In genomic region chr10:29412452-29413004, GRCh38 we compare ENCODE assay signal across 13 cellular contexts.
A peak's percentile ranks its signal among the peaks of the same experiment; 100 is the strongest.
DNase-seq lines count a peak whose midpoint lies in the region; ATAC-seq, FAIRE-seq and TF ChIP-seq lines count a peak whose summit lies in the region.
"Had no signal": no experiment of that assay in that cellular context is flagged by ENCODE, and none has a peak within 500 bp of the region (broad histone marks: within the 10 kb centered on the region; RNA-seq: fewer than 3 reads in every experiment).

No MANE protein-coding gene starts in this region.

- no peak overlapping the region for H3K23ac ChIP-seq in mesendoderm (ENCODE audit: low read length)

- H3K36me3 Mint-ChIP-seq in activated T-helper 17 cell treated with anti-CD3 and anti-CD28 coated beads, Interleukin-2, amount 50 U/mL, for 72 hours (ENCODE audit: low read depth), result peaks cover 18% of the 10 kb centered on the region
- H3K36me3 Mint-ChIP-seq: memory B cell had no signal

- H3K4me2 ChIP-seq in mesendoderm (ENCODE audit: low read length), result no peak overlapping the region

- no peak for TF ChIP-seq POLR2A in right lobe of liver (IDR thresholded peaks at IDR 0.05)

- no peaks in the 10 kb centered on the region for H3K79me2 ChIP-seq in mesendoderm (ENCODE audit: control insufficient read depth, insufficient read depth, low read length)

- no peaks in the 10 kb centered on the region for H3K27me3 Mint-ChIP-seq in activated T-helper 17 cell treated with anti-CD3 and anti-CD28 coated beads, Interleukin-2, amount 50 U/mL, for 72 hours
- H3K27me3 Mint-ChIP-seq: memory B cell had no signal

- 58% methylated on average over 4 of the region's 4 CpGs for WGBS in right lobe of liver (ENCODE audit: insufficient coverage, low coverage, low lambda C conversion rate, missing lambda C conversion rate)
- WGBS in mesendoderm (ENCODE audit: extremely low coverage, insufficient coverage, low lambda C conversion rate), result no CpG with 5 or more reads among the region's 4 CpGs

- no peak overlapping the region for H2AK5ac ChIP-seq in mesendoderm (ENCODE audit: low read length)

- no peak overlapping the region for H2BK120ac ChIP-seq in mesendoderm (ENCODE audit: low read depth, low read length)

- H3K4me1 ChIP-seq in A673 (ENCODE audit: insufficient read depth, low read length, poor library complexity, severe bottlenecking) (peaks cover 50% of the 10 kb centered on the region), right lobe of liver (peaks cover 0 to 43% (median 14%) of the 10 kb centered on the region in 4 donors), mesendoderm (ENCODE audit: control insufficient read depth, low read depth, low read length) (no peaks in the 10 kb centered on the region)

- H3K9me3 ChIP-seq in A673 (ENCODE audit: low read depth, low read length, poor library complexity, severe bottlenecking) (peaks cover 11% of the 10 kb centered on the region), right lobe of liver (no peaks in the 10 kb centered on the region)
- H3K9me3 ChIP-seq: upper lobe of left lung had no signal

- no peak overlapping the region for H3K56ac ChIP-seq in mesendoderm (ENCODE audit: low read length)

- no peaks in the 10 kb centered on the region for H3K9me3 Mint-ChIP-seq in activated T-helper 17 cell treated with anti-CD3 and anti-CD28 coated beads, Interleukin-2, amount 50 U/mL, for 72 hours
- H3K9me3 Mint-ChIP-seq: memory B cell had no signal

- peak; percentile 58 for ATAC-seq in activated T-helper 17 cell treated with anti-CD3 and anti-CD28 coated beads, Interleukin-2, amount 50 U/mL, for 72 hours (replicated peaks)
- ATAC-seq in right lobe of liver (peak in 3 of 4 donors; percentile 10 to 18 (median 10)), GM18907 (IDR thresholded peaks at IDR 0.05; ENCODE audit: unreplicated experiment) (no peak), GM21367 (IDR thresholded peaks at IDR 0.05; ENCODE audit: unreplicated experiment) (no peak)

- H3K27ac ChIP-seq in A673 (ENCODE audit: low read depth, low read length, poor library complexity, severe bottlenecking) (peak overlapping the region; percentile 73), right lobe of liver (peak overlapping the region in 1 of 3 donors; percentile 30), mesendoderm (ENCODE audit: low read depth, low read length) (no peak overlapping the region)

- H3K27me3 ChIP-seq in A673 (replicated peaks; ENCODE audit: insufficient read depth, low read depth, low read length, poor library complexity) (no peaks in the 10 kb centered on the region), right lobe of liver (no peaks in the 10 kb centered on the region), mesendoderm (ENCODE audit: insufficient read depth, low read length, poor library complexity) (no peaks in the 10 kb centered on the region)
- H3K27me3 ChIP-seq: upper lobe of left lung had no signal

- no peak overlapping the region for H2BK15ac ChIP-seq in mesendoderm (replicated peaks; ENCODE audit: low read depth)

- H3K18ac ChIP-seq in mesendoderm (ENCODE audit: low read length), result no peak overlapping the region

- peaks cover 10% of the 10 kb centered on the region for H3K4me1 Mint-ChIP-seq in activated T-helper 17 cell treated with anti-CD3 and anti-CD28 coated beads, Interleukin-2, amount 50 U/mL, for 72 hours

- no peak overlapping the region for H4K5ac ChIP-seq in mesendoderm (ENCODE audit: low read length)

- intact Hi-C loops in A673 (cut with micrococcal nuclease; ENCODE audit: unreplicated experiment), result no loop called here
- intact Hi-C loops in right lobe of liver (cut with DNase I), result no loop called here

- peak; percentile 82 for FAIRE-seq in GM19239 (lab: Jason Lieb, UNC)

- peak overlapping the region; percentile 11 for H3K4me3 Mint-ChIP-seq in activated T-helper 17 cell treated with anti-CD3 and anti-CD28 coated beads, Interleukin-2, amount 50 U/mL, for 72 hours
- H3K4me3 Mint-ChIP-seq: memory B cell had no signal

- no peak overlapping the region for H2BK5ac ChIP-seq in mesendoderm (ENCODE audit: low read length)

- H3K27ac Mint-ChIP-seq in activated T-helper 17 cell treated with anti-CD3 and anti-CD28 coated beads, Interleukin-2, amount 50 U/mL, for 72 hours, result no peak overlapping the region
- H3K27ac Mint-ChIP-seq: memory B cell had no signal

- no peak overlapping the region for H3K4ac ChIP-seq in mesendoderm (ENCODE audit: low read depth, low read length)

- no peak for TF ChIP-seq CTCF in A673 (conservative IDR thresholded peaks at IDR 0.05; ENCODE audit: low read depth, low read length)
- TF ChIP-seq CTCF in right lobe of liver (IDR thresholded peaks at IDR 0.05), result no peak

- no TSS peak for BruUV-seq in A673 (replicated peaks; lab: Mats Ljungman, UMichigan)

- POLR2A ChIA-PET in A673 (lab: Charles Lee; ENCODE audit: low non-redundant PET), result interaction anchor here (0.6 kb wide), 1 partner anchor 33 kb away, joined by 3 read pairs; no protein-coding TSS in a partner anchor

- CTCF ChIA-PET in A673 (lab: Charles Lee), result no interaction called here

- DNase-seq in A673 (ENCODE audit: low spot score), result peak; percentile 49
- DNase-seq in GM19239 (ENCODE audit: insufficient read length, low spot score), result no peak
- no peak for DNase-seq in right lobe of liver
- no peak for DNase-seq in RPMI8226
- no peak for DNase-seq in mesendoderm
- DNase-seq: effector CD8-positive, alpha-beta T cell; hypothalamus; NCI-H1930; upper lobe of left lung had no signal

- H3K4me3 ChIP-seq in A673 (ENCODE audit: low read depth, low read length, poor library complexity, severe bottlenecking), result peak overlapping the region; percentile 85
- no peak overlapping the region for H3K4me3 ChIP-seq in right lobe of liver
- H3K4me3 ChIP-seq in mesendoderm (ENCODE audit: low read length), result no peak overlapping the region
- H3K4me3 ChIP-seq: upper lobe of left lung had no signal

- H3K36me3 ChIP-seq in A673 (ENCODE audit: insufficient read depth, low read length, poor library complexity, severe bottlenecking) (peaks cover 23% of the 10 kb centered on the region), right lobe of liver (peaks cover 0 to 8% (median under 1%) of the 10 kb centered on the region in 4 donors), mesendoderm (ENCODE audit: control insufficient read depth, insufficient read depth, low read length) (no peaks in the 10 kb centered on the region)

- no peaks in the 10 kb centered on the region for H3K79me1 ChIP-seq in mesendoderm (ENCODE audit: low read length)

- H3K9ac ChIP-seq in mesendoderm (ENCODE audit: low read length), result no peak overlapping the region

- no peak overlapping the region for H4K8ac ChIP-seq in mesendoderm (ENCODE audit: low read depth, low read length)

Comparison
In these comparisons a context has a peak if more than half of its experiments do, and no peak if none do; other contexts are left out.
1. ATAC-seq: peak in activated T-helper 17 cell treated with anti-CD3 and anti-CD28 coated beads, Interleukin-2, amount 50 U/mL, for 72 hours (single experiment) and right lobe of liver (3 of 4); none in GM18907 (single experiment) and GM21367 (single experiment).